Comparison of ENCODE assay signal across 3 cellular contexts in genomic region chr1:15297975-15298374, GRCh38. TPM values are rescaled to one million over a fixed set of nuclear protein-coding genes. Genes with fewer than 3 reads are reported as not detected.
"Had no signal": no experiment of that assay in that cellular context is flagged by ENCODE, and none has a peak within 500 bp of the region (broad histone marks: within the 10 kb centered on the region; RNA-seq: fewer than 3 reads in every experiment).

No MANE protein-coding gene starts in this region.

RNA-seq across cellular contexts. Expression of gene FHAD1, which starts 51.0 kb away (rescaled TPM):
- total RNA-seq: OCI-LY7, Right ventricle myocardium inferior, Right ventricle myocardium superior had no signal
